In the genomic region with DNA sequence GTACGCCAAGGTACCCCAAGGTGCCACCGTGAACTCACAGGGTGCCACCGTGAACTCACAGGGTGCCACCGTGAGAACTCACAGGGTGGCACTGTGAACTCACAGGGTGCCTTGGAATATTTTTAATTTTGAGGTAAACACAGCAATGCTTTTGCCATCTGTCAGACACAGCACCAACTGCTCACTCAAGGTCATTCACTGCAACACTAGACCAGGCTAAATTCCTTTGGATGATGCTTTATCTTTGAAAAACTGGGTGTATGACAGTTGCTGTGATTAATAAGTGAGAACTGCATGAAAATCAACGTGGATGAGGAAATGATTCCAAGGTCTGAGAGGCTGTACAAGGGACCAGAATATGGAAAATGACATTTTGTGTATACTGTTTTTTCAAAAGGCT, we compare ENCODE assay signal across 25 cellular contexts. TPM values are rescaled to one million over a fixed set of nuclear protein-coding genes. Genes with fewer than 3 reads are reported as not detected.
"Had no signal": no experiment of that assay in that cellular context is flagged by ENCODE, and none has a peak within 500 bp of the region (broad histone marks: within the 10 kb centered on the region; RNA-seq: fewer than 3 reads in every experiment).

No MANE protein-coding gene starts in this region.

- H3K4me1 ChIP-seq: foreskin keratinocyte, prostate gland, suprapubic skin had no signal

- H3K27me3 Mint-ChIP-seq: naive thymus-derived CD4-positive, alpha-beta T cell; type B pancreatic cell had no signal

- DNase-seq: effector CD4-positive, alpha-beta T cell; endodermal cell; erythroblast; foreskin keratinocyte; kidney; left cardiac atrium; left ventricle myocardium inferior; mesenchymal stem cell; midbrain; naive thymus-derived CD4-positive, alpha-beta T cell; retina; stimulated activated CD4-positive, alpha-beta T cell treated with anti-CD3 and anti-CD28 coated beads, Interleukin-12 subunit alpha, Interleukin-12 subunit beta, amount 100 ng/mL, for 4 hours; stimulated activated naive CD8-positive, alpha-beta T cell treated with anti-CD3 and anti-CD28 coated beads, Interleukin-15, Interleukin-2, amounts not matched to agents 100 U/mL and 50 U/mL, for 24 hours; thyroid gland had no signal

- H3K9me3 Mint-ChIP-seq: endodermal cell; naive thymus-derived CD4-positive, alpha-beta T cell; type B pancreatic cell had no signal

- FAIRE-seq: endothelial cell of umbilical vein, kidney, urothelium cell line had no signal

- ATAC-seq: foreskin keratinocyte; left cardiac atrium; naive thymus-derived CD4-positive, alpha-beta T cell; sciatic nerve; stimulated activated naive CD8-positive, alpha-beta T cell treated with anti-CD3 and anti-CD28 coated beads, Interleukin-15, Interleukin-2, amounts not matched to agents 100 U/mL and 50 U/mL, for 24 hours had no signal

- H3K4me1 Mint-ChIP-seq: endodermal cell had no signal

- H3K4me3 ChIP-seq: coronary artery, left ventricle myocardium inferior, lung, prostate gland, skin epidermis, suprapubic skin, thyroid gland had no signal

- H3K27me3 ChIP-seq: foreskin keratinocyte, neutrophil, suprapubic skin, thyroid gland had no signal

- H3K27ac ChIP-seq: coronary artery, foreskin keratinocyte, left ventricle myocardium inferior, neutrophil, prostate gland, skin epidermis, suprapubic skin, thyroid gland had no signal

- H3K27ac Mint-ChIP-seq: endodermal cell, type B pancreatic cell had no signal

- H3K9me3 ChIP-seq: left ventricle myocardium inferior, neutrophil, prostate gland, suprapubic skin, thyroid gland had no signal

- H3K4me3 Mint-ChIP-seq: endodermal cell; naive thymus-derived CD4-positive, alpha-beta T cell; type B pancreatic cell had no signal

RNA-seq across cellular contexts. Expression of a gene that starts 35.9 kb away (rescaled TPM):
- total RNA-seq: dermis microvascular lymphatic vessel endothelial cell, endothelial cell of umbilical vein, left ventricle myocardium inferior, thyroid gland had no signal
- polyA plus RNA-seq: naive thymus-derived CD4-positive, alpha-beta T cell had no signal
